8 cellular contexts compared by ENCODE assay signal in genomic region chr3:88031543-88032148, GRCh38. TPM values are rescaled to one million over a fixed set of nuclear protein-coding genes. Genes with fewer than 3 reads are reported as not detected.
A peak's percentile ranks its signal among the peaks of the same experiment; 100 is the strongest.
DNase-seq lines count a peak whose midpoint lies in the region; ATAC-seq, FAIRE-seq and TF ChIP-seq lines count a peak whose summit lies in the region.

No MANE protein-coding gene starts in this region.

- BruUV-seq in GM12878 (replicated peaks; lab: Mats Ljungman, UMichigan), result no TSS peak

- peak overlapping the region; percentile 46; the same call in 1 of the 2 replicates for H3K9ac ChIP-seq in GM12878 (ENCODE audit: control insufficient read depth, insufficient read depth, low read length)

- intact Hi-C loops in GM12878 (cut with micrococcal nuclease; ENCODE audit: unreplicated experiment), result no loop called here

- H4K20me1 ChIP-seq in GM12878 (ENCODE audit: control insufficient read depth, insufficient read depth), result no peaks in the 10 kb centered on the region

- no peaks in the 10 kb centered on the region for H3K79me2 ChIP-seq in GM12878 (ENCODE audit: control insufficient read depth, insufficient read depth, low read length)

- no peak for TF ChIP-seq CTCF in AG09309 (IDR thresholded peaks at IDR 0.05; ENCODE audit: control insufficient read depth, insufficient read depth, low read depth, low read length, missing control alignments)
- TF ChIP-seq CTCF in GM13977 (IDR thresholded peaks at IDR 0.05; ENCODE audit: extremely low read depth, insufficient read depth, missing control alignments), result no peak
- TF ChIP-seq CTCF in GM12878 (IDR thresholded peaks at IDR 0.05 in 2 of 3, conservative IDR thresholded peaks at IDR 0.05 in 1 of 3; ENCODE audit: control insufficient read depth in 2 of 3, extremely low read depth in 1 of 3, insufficient read depth in 1 of 3, low read depth in 3 of 3, low read length in 3 of 3), result no peak

- POLR2A ChIA-PET in GM12878 (lab: Charles Lee) (interaction anchor here (0.7 to 1.5 kb wide), 3 partner anchors 13 to 27 kb away, joined by 3 to 4 read pairs (median 3); partner anchors contain the start of genes CGGBP1 and ZNF654), HEK293T (lab: Yijun Ruan, JAX) (interaction anchor here (1.0 to 2.3 kb wide), 3 partner anchors 11 to 118 kb away, joined by 3 to 9 read pairs (median 3); partner anchors contain the start of genes C3orf38, CGGBP1 and ZNF654)

- no peak for DNase-seq in AG09309 (ENCODE audit: low read depth)
- DNase-seq in GM13977 (ENCODE audit: low spot score), result peak; percentile 45
- DNase-seq in NCI-H2107 (lab: John Stamatoyannopoulos, UW), result peak; percentile 23
- DNase-seq in GM12878 (ENCODE audit: low read depth, low spot score), result peak; percentile 26
- peak; percentile 40 for DNase-seq in kidney tubule cell (ENCODE audit: low spot score)
- DNase-seq in substantia nigra (lab: John Stamatoyannopoulos, UW), result peak in 2 of 49 donors; percentile 5 to 19
- no peak for DNase-seq in HEK293T (ENCODE audit: extremely low spot score)

- peak overlapping the region; percentile 91 for H3K4me2 ChIP-seq in GM12878 (ENCODE audit: control insufficient read depth, insufficient read depth)

- TF ChIP-seq RAD21 in GM12878 (IDR thresholded peaks at IDR 0.05; ENCODE audit: insufficient read depth, low read depth, low read length), result no peak

- 3% methylated on average over 2 of the region's 2 CpGs for WGBS in GM12878 (ENCODE audit: insufficient coverage, insufficient replicate concordance, low lambda C conversion rate, missing lambda C conversion rate)

- ATAC-seq in HG02763 (IDR thresholded peaks at IDR 0.05; ENCODE audit: unreplicated experiment) (peak; percentile 85), GM12878 (peak; percentile 92)

- no peak for TF ChIP-seq POLR2A in GM12878 (IDR thresholded peaks at IDR 0.05; ENCODE audit: low read depth, low read length)

- in situ Hi-C loops in GM13977 (cut with MboI; ENCODE audit: low pct_unique_long_range_greater_than_20kb, low sequenced_read_pairs, unreplicated experiment) (no loop called here), GM12878 (cut with MboI) (no loop called here)

- H3K27ac ChIP-seq in GM12878 (ENCODE audit: control insufficient read depth, insufficient read depth), result peak overlapping the region; percentile 27; the same call in 1 of the 2 replicates
- H3K27ac ChIP-seq in substantia nigra (ENCODE audit: low read depth, low read length, poor library complexity, severe bottlenecking), result peak overlapping the region; percentile 14

- TF ChIP-seq EP300 in GM12878 (IDR thresholded peaks at IDR 0.05; ENCODE audit: borderline replicate concordance in 1 of 2, control insufficient read depth in 1 of 2, low read depth in 2 of 2, low read length in 2 of 2), result no peak

- SMC1A ChIA-PET in GM12878 (lab: Charles Lee; ENCODE audit: uncharacterized antibody, unreplicated experiment), result interaction anchor here (0.8 to 2.4 kb wide), 15 partner anchors 9 to 360 kb away, joined by 3 to 17 read pairs (median 6); partner anchors contain the start of genes CGGBP1 and ZNF654

- peak; percentile 38 for FAIRE-seq in GM12878 (lab: Jason Lieb, UNC)

- peak overlapping the region; percentile 33 for H3K4me3 ChIP-seq in AG09309 (ENCODE audit: control insufficient read depth, low read depth, low read length)
- peak overlapping the region; percentile 52 for H3K4me3 ChIP-seq in GM12878

- H3K4me1 ChIP-seq in GM12878 (ENCODE audit: control insufficient read depth, insufficient read depth, low read length), result no peaks in the 10 kb centered on the region

- CTCF ChIA-PET in GM12878 (lab: Yijun Ruan, JAX), result interaction anchor here (0.7 to 2.7 kb wide), 9 partner anchors 10 to 132 kb away, joined by 3 to 20 read pairs (median 3); no protein-coding TSS in a partner anchor
- CTCF ChIA-PET in HEK293T (lab: Yijun Ruan, JAX), result no interaction called here

- peak overlapping the region; percentile 94 for H2AFZ ChIP-seq in GM12878 (ENCODE audit: control insufficient read depth, low read depth, low read length)

- H3K9me3 ChIP-seq in GM12878 (replicated peaks; ENCODE audit: control insufficient read depth, insufficient read depth, low read length), result no peaks in the 10 kb centered on the region

- RAD21 ChIA-PET in GM12878 (lab: Charles Lee; ENCODE audit: unreplicated experiment), result interaction anchor here (0.9 to 2.5 kb wide), 7 partner anchors 12 to 119 kb away, joined by 3 to 12 read pairs (median 3); partner anchors contain the start of genes CGGBP1 and ZNF654

- H3K27me3 ChIP-seq in GM12878 (replicated peaks in 1 of 2; ENCODE audit: control insufficient read depth in 2 of 2, insufficient read depth in 2 of 2, low read length in 1 of 2), result no peaks in the 10 kb centered on the region

- H3K36me3 ChIP-seq in GM12878 (ENCODE audit: control insufficient read depth in 2 of 2, insufficient read depth in 2 of 2, low read length in 1 of 2), result no peaks in the 10 kb centered on the region

TF ChIP-seq in GM12878, 131 proteins besides CTCF, POLR2A, EP300 and RAD21:
- peak; percentile 96 for TF ChIP-seq POU2F2 (IDR thresholded peaks at IDR 0.05; ENCODE audit: borderline replicate concordance, low read depth, low read length)
- TF ChIP-seq ZNF217 (IDR thresholded peaks at IDR 0.05), result no peak
- TF ChIP-seq NFIC (IDR thresholded peaks at IDR 0.05; ENCODE audit: low read depth, low read length), result 0 out of 2 replicates have a peak, but pooled peaks have one; percentile 21
- 0 out of 2 replicates have a peak, but pooled peaks have one; percentile 16 for TF ChIP-seq IRF4 (IDR thresholded peaks at IDR 0.05; ENCODE audit: low read depth, low read length)
- TF ChIP-seq IKZF2 (IDR thresholded peaks at IDR 0.05), result 0 out of 4 replicates have a peak, but pooled peaks of 1 of the 2 experiments have one; percentile 19
- TF ChIP-seq ASH2L (IDR thresholded peaks at IDR 0.05; ENCODE audit: borderline replicate concordance, low read depth), result peak; percentile 86; the same call in 1 of the 2 replicates
- TF ChIP-seq ZNF622 (IDR thresholded peaks at IDR 0.05), result no peak
- TF ChIP-seq JUNB (IDR thresholded peaks at IDR 0.05), result 0 out of 2 replicates have a peak, but pooled peaks have one; percentile 5
- no peak for TF ChIP-seq PML (IDR thresholded peaks at IDR 0.05; ENCODE audit: low read length)

TF ChIP-seq in HEK293T, 16 proteins besides CTCF, POLR2A, EP300 and RAD21:
- TF ChIP-seq BHLHE40 (IDR thresholded peaks at IDR 0.05; ENCODE audit: borderline replicate concordance), result no peak

RNA-seq across cellular contexts. Expression of gene CGGBP1, which starts 27.2 kb away (rescaled TPM):
- 108 and 113 TPM in 2 replicates for total RNA-seq in GM12878 (2013; cell fraction: nucleolus; rRNA removed)
- total RNA-seq in GM12878 (2014; rRNA removed) (30.3 and 41.3 TPM in 2 replicates), GM12878 (2014; rRNA removed; fragmentation: Illumina TruSeq; extraction: Trizol) (45.3 and 53.3 TPM in 2 replicates), GM12878 (2021) (55.9 and 56.8 TPM in 2 replicates)
- 24.4 TPM for polyA plus RNA-seq in GM12878 (2011; ENCODE audit: low read depth)
- polyA plus RNA-seq in GM12878 (2011; rRNA removed) (75.8 and 96.1 TPM in 2 replicates), GM12878 (2014; fragmentation: Illumina TruSeq; extraction: Trizol) (55.6 and 64.2 TPM in 2 replicates), GM12878 (2014; fragmentation: Nextera tagmentation; extraction: Ambion mirVana) (10 to 100 TPM; 27.8 to 30.0 TPM), GM12878 (2014; rRNA removed) (33.7 and 43.4 TPM in 2 replicates), GM12878 (2016; fragmentation: Nextera tagmentation; extraction: Ambion mirVana) (10 to 100 TPM; 59.2 to 65.5 TPM)
- 34.6 and 39.3 TPM in 2 replicates for polyA plus RNA-seq in GM12878 (2011; cell fraction: cytosol; rRNA removed)
- polyA plus RNA-seq in GM12878 (2011; cell fraction: nucleus; rRNA removed), result 62.9 and 83.0 TPM in 2 replicates
- 30.2 and 42.1 TPM in 2 replicates for polyA plus RNA-seq in GM12878 (2012)
- 65.3 and 72.8 TPM in 2 replicates for polyA minus RNA-seq in GM12878 (2011; rRNA and poly(A)+ RNA removed)
- 14.2 and 22.1 TPM in 2 replicates for polyA minus RNA-seq in GM12878 (2011; cell fraction: cytosol; rRNA and poly(A)+ RNA removed)
- 33.4 and 36.2 TPM in 2 replicates for polyA minus RNA-seq in GM12878 (2011; cell fraction: nucleus; rRNA and poly(A)+ RNA removed)

RNA-seq across cellular contexts. Expression of gene ZNF654, which starts 27.4 kb away (rescaled TPM):
- 70.4 and 70.8 TPM in 2 replicates for total RNA-seq in GM12878 (2013; cell fraction: nucleolus; rRNA removed)
- 8.9 and 9.1 TPM in 2 replicates for total RNA-seq in GM12878 (2014; rRNA removed)
- 10.5 and 11.4 TPM in 2 replicates for total RNA-seq in GM12878 (2014; rRNA removed; fragmentation: Illumina TruSeq; extraction: Trizol)
- 10.3 and 12.1 TPM in 2 replicates for total RNA-seq in GM12878 (2021)
- polyA plus RNA-seq in GM12878 (2011; ENCODE audit: low read depth), result 3.5 TPM
- 14.2 and 24.8 TPM in 2 replicates for polyA plus RNA-seq in GM12878 (2011; rRNA removed)
- polyA plus RNA-seq in GM12878 (2011; cell fraction: cytosol; rRNA removed), result 3.3 and 8.6 TPM in 2 replicates
- polyA plus RNA-seq in GM12878 (2011; cell fraction: nucleus; rRNA removed), result 14.3 and 16.9 TPM in 2 replicates
- polyA plus RNA-seq in GM12878 (2012), result 5.9 and 12.7 TPM in 2 replicates
- polyA plus RNA-seq in GM12878 (2014; fragmentation: Illumina TruSeq; extraction: Trizol), result 9.6 and 11.2 TPM in 2 replicates
- polyA plus RNA-seq in GM12878 (2014; fragmentation: Nextera tagmentation; extraction: Ambion mirVana), result 1 to 10 TPM; 2.7 to 2.8 TPM
- 2.8 and 4.0 TPM in 2 replicates for polyA plus RNA-seq in GM12878 (2014; rRNA removed)
- 10 to 100 TPM; 12.9 to 14.1 TPM for polyA plus RNA-seq in GM12878 (2016; fragmentation: Nextera tagmentation; extraction: Ambion mirVana)
- polyA minus RNA-seq in GM12878 (2011; rRNA and poly(A)+ RNA removed), result 12.5 and 13.4 TPM in 2 replicates
- 7.9 and 9.0 TPM in 2 replicates for polyA minus RNA-seq in GM12878 (2011; cell fraction: cytosol; rRNA and poly(A)+ RNA removed)
- 20.7 and 26.8 TPM in 2 replicates for polyA minus RNA-seq in GM12878 (2011; cell fraction: nucleus; rRNA and poly(A)+ RNA removed)

Comparison
In these comparisons a context has a peak if more than half of its experiments do, and no peak if none do; other contexts are left out.
1. DNase-seq: peak in GM13977 (single experiment), NCI-H2107 (single experiment), GM12878 (single experiment) and kidney tubule cell (single experiment); none in AG09309 (single experiment) and HEK293T (single experiment).